In the genomic region with DNA sequence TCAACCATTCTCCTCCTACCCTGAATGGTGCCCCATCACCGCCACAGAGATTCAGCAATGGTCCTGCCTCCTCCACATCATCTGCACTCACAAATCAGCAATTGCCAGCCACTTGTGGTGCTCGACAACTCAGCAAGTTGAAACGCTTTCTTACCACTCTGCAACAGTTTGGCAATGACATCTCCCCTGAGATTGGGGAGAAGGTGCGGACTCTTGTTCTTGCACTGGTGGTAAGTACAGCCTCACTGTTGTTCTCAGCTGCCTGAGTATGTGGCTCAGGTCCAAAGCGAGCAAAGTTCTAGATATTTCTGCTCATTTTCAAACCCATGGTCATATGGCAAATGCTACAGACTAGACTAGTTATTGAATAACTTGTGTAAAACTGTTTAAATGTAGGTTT, we compare ENCODE assay signal across 23 cellular contexts. TPM values are rescaled to one million over a fixed set of nuclear protein-coding genes. Genes with fewer than 3 reads are reported as not detected.
"Had no signal": no experiment of that assay in that cellular context is flagged by ENCODE, and none has a peak within 500 bp of the region (broad histone marks: within the 10 kb centered on the region; RNA-seq: fewer than 3 reads in every experiment).

No MANE protein-coding gene starts in this region.

- H3K27ac Mint-ChIP-seq: activated CD4-positive, alpha-beta T cell treated with anti-CD3 and anti-CD28 coated beads for 36 hours; activated CD8-positive, alpha-beta T cell treated with anti-CD3 and anti-CD28 coated beads for 36 hours; activated naive CD8-positive, alpha-beta T cell treated with anti-CD3 and anti-CD28 coated beads, Interleukin-2, amount 10 ng/mL, durations not matched to agents 7 days and 5 days; T-helper 17 cell had no signal

- H3K9me3 Mint-ChIP-seq: activated CD8-positive, alpha-beta T cell treated with anti-CD3 and anti-CD28 coated beads for 36 hours; activated naive CD8-positive, alpha-beta T cell treated with anti-CD3 and anti-CD28 coated beads, Interleukin-2, amount 10 ng/mL, durations not matched to agents 7 days and 5 days had no signal

- H3K4me1 ChIP-seq: adrenal gland, Peyer's patch had no signal

- ATAC-seq: activated CD4-positive, alpha-beta T cell treated with anti-CD3 and anti-CD28 coated beads for 36 hours; activated CD8-positive, alpha-beta T cell treated with anti-CD3 and anti-CD28 coated beads for 36 hours; K562; T-helper 17 cell had no signal

- H3K27ac ChIP-seq: adrenal gland, Peyer's patch, RWPE1 had no signal

- H3K4me3 Mint-ChIP-seq: activated CD4-positive, alpha-beta T cell treated with anti-CD3 and anti-CD28 coated beads for 36 hours; activated CD8-positive, alpha-beta T cell treated with anti-CD3 and anti-CD28 coated beads for 36 hours; activated naive CD8-positive, alpha-beta T cell treated with anti-CD3 and anti-CD28 coated beads, Interleukin-2, amount 10 ng/mL, durations not matched to agents 7 days and 5 days; T-helper 17 cell had no signal

- DNase-seq: activated CD4-positive, alpha-beta T cell treated with anti-CD3 and anti-CD28 coated beads for 36 hours; activated CD8-positive, alpha-beta memory T cell treated with anti-CD3 and anti-CD28 coated beads, Interleukin-2, amount 50 U/mL, for 4 hours; activated CD8-positive, alpha-beta T cell treated with anti-CD3 and anti-CD28 coated beads for 36 hours; activated naive CD4-positive, alpha-beta T cell treated with anti-CD3 and anti-CD28 coated beads, Interleukin-2, amount 50 U/mL, for 16 hours; activated naive CD8-positive, alpha-beta T cell treated with anti-CD3 and anti-CD28 coated beads, Interleukin-2, amount 10 ng/mL, durations not matched to agents 7 days and 5 days; adrenal gland; anterior cingulate cortex; central memory CD4-positive, alpha-beta T cell; Kasumi-1; NCI-H1105 treated with DMSO at 0.1 percent for 48 hours; NCI-H2029; NCI-H2107; NCI-H2171 treated with DMSO at 0.1 percent for 48 hours; NCI-H226; NK-92 treated with Interleukin-12 subunit alpha and Interleukin-12 subunit beta, amount 100 ng/mL, for 24 hours; Peyer's patch; SHP77; T-helper 17 cell; T-helper 9 cell had no signal

- FAIRE-seq: K562 had no signal

- H3K9me3 ChIP-seq: adrenal gland, Peyer's patch had no signal

- H3K4me3 ChIP-seq: adrenal gland, K562, Peyer's patch had no signal

- H3K27me3 Mint-ChIP-seq: activated CD4-positive, alpha-beta T cell treated with anti-CD3 and anti-CD28 coated beads for 36 hours; activated CD8-positive, alpha-beta T cell treated with anti-CD3 and anti-CD28 coated beads for 36 hours; activated naive CD8-positive, alpha-beta T cell treated with anti-CD3 and anti-CD28 coated beads, Interleukin-2, amount 10 ng/mL, durations not matched to agents 7 days and 5 days; T-helper 17 cell had no signal

- H3K27me3 ChIP-seq: adrenal gland, Peyer's patch had no signal

RNA-seq across cellular contexts. Expression of a gene that starts 51.0 kb away (rescaled TPM):
- total RNA-seq: NCI-H460, Peyer's patch, SK-MEL-5 had no signal

RNA-seq across cellular contexts. Expression of a gene that starts 55.6 kb away (rescaled TPM):
- total RNA-seq: NCI-H460, SK-MEL-5 had no signal
